10 cellular contexts compared by ENCODE assay signal in genomic region chr5:119270121-119270565, GRCh38.
DNase-seq lines count a peak whose midpoint lies in the region; ATAC-seq and TF ChIP-seq lines count a peak whose summit lies in the region.
"Had no signal": no experiment of that assay in that cellular context is flagged by ENCODE, and none has a peak within 500 bp of the region (broad histone marks: within the 10 kb centered on the region; RNA-seq: fewer than 3 reads in every experiment).

No MANE protein-coding gene starts in this region.

- H3K9me3 ChIP-seq in left ventricle myocardium inferior (replicated peaks) (no peaks in the 10 kb centered on the region), left lung (no peaks in the 10 kb centered on the region)

- H3K9me3 Mint-ChIP-seq in WTC11: no peaks in the 10 kb centered on the region
- H3K9me3 Mint-ChIP-seq in memory B cell: no peaks in the 10 kb centered on the region

- no peak for ATAC-seq in Right ventricle myocardium superior (ENCODE audit: poor library complexity)
- ATAC-seq in WTC11: no peak
- no peak for ATAC-seq in memory B cell (ENCODE audit: low read depth)
- no peak for ATAC-seq in HG02759 (IDR thresholded peaks at IDR 0.05; ENCODE audit: unreplicated experiment)
- ATAC-seq in left lung: no peak

- H3K27me3 Mint-ChIP-seq in WTC11 (ENCODE audit: low read depth) (peaks cover 23% of the 10 kb centered on the region), memory B cell (no peaks in the 10 kb centered on the region)

- H3K36me3 Mint-ChIP-seq in WTC11 (no peaks in the 10 kb centered on the region), memory B cell (peaks cover 2% of the 10 kb centered on the region)

- H3K4me1 ChIP-seq in left ventricle myocardium inferior: peaks cover 64% of the 10 kb centered on the region
- H3K4me1 ChIP-seq in urinary bladder (ENCODE audit: insufficient read depth): peaks cover 2% of the 10 kb centered on the region
- H3K4me1 ChIP-seq in left lung: peaks cover 0 to 64% of the 10 kb centered on the region in 2 donors

- 77% methylated on average over 5 of the region's 5 CpGs for WGBS in urinary bladder

- peak overlapping the region; percentile 96 for H3K4me3 Mint-ChIP-seq in WTC11
- peak overlapping the region; percentile 100 for H3K4me3 Mint-ChIP-seq in memory B cell

- no peaks in the 10 kb centered on the region for H3K36me3 ChIP-seq in left ventricle myocardium inferior
- H3K36me3 ChIP-seq in urinary bladder (ENCODE audit: insufficient read depth): no peaks in the 10 kb centered on the region
- no peaks in the 10 kb centered on the region for H3K36me3 ChIP-seq in left lung

- H3K4me1 Mint-ChIP-seq in WTC11: peaks cover 48% of the 10 kb centered on the region
- H3K4me1 Mint-ChIP-seq in memory B cell: peaks cover 62% of the 10 kb centered on the region

- intact Hi-C loops in left ventricle myocardium inferior (cut with micrococcal nuclease): no loop called here
- intact Hi-C loops in Right ventricle myocardium superior (cut with DNase I): no loop called here
- intact Hi-C loops in left lung (cut with DNase I): no loop called here

- H3K27me3 ChIP-seq in left ventricle myocardium inferior (ENCODE audit: low read depth): no peaks in the 10 kb centered on the region
- no peaks in the 10 kb centered on the region for H3K27me3 ChIP-seq in left lung

- POLR2A ChIA-PET in WTC11 (lab: Charles Lee): no interaction called here

- H3K4me3 ChIP-seq in left ventricle myocardium inferior (peak overlapping the region; percentile 96), urinary bladder (ENCODE audit: low read depth, low read length) (peak overlapping the region; percentile 4), left lung (peak overlapping the region in 1 of 2 donors; percentile 80)

- CTCF ChIA-PET in WTC11 (lab: Charles Lee): no interaction called here

- peak overlapping the region; percentile 10 for H3K27ac ChIP-seq in left ventricle myocardium inferior (replicated peaks)
- H3K27ac ChIP-seq in urinary bladder (ENCODE audit: low read depth): no peak overlapping the region
- peak overlapping the region in 1 of 2 donors; percentile 97 for H3K27ac ChIP-seq in left lung

- TF ChIP-seq CTCF in left ventricle myocardium inferior (IDR thresholded peaks at IDR 0.05; ENCODE audit: borderline replicate concordance) (no peak), WTC11 (IDR thresholded peaks at IDR 0.05) (no peak), left lung (IDR thresholded peaks at IDR 0.05) (no peak)

- DNase-seq in left ventricle myocardium inferior: no peak
- DNase-seq in Right ventricle myocardium superior: no peak
- DNase-seq in WTC11 (ENCODE audit: low spot score): no peak
- no peak for DNase-seq in memory B cell (ENCODE audit: low spot score in 2 of 2)
- no peak for DNase-seq in left lung
- DNase-seq in activated effector memory CD4-positive, alpha-beta T cell treated with anti-CD3 and anti-CD28 coated beads, Interleukin-2, amount 50 U/mL, for 16 hours: no peak
- DNase-seq: DMS 273 treated with DMSO at 0.1 percent for 48 hours, NCI-H1092 treated with DMSO at 0.1 percent for 48 hours had no signal

- H3K27ac Mint-ChIP-seq in WTC11: no peak overlapping the region
- peak overlapping the region; percentile 97 for H3K27ac Mint-ChIP-seq in memory B cell

TF ChIP-seq in WTC11, 78 proteins besides CTCF, POLR2A, EP300 and RAD21:
- TF ChIP-seq NFE2L1 (CRISPR knock-in tag; IDR thresholded peaks at IDR 0.05) (no peak), RORB (CRISPR knock-in tag; IDR thresholded peaks at IDR 0.05) (no peak), KAT7 (CRISPR knock-in tag; IDR thresholded peaks at IDR 0.05; ENCODE audit: borderline replicate concordance) (no peak), SP1 (CRISPR knock-in tag; conservative IDR thresholded peaks at IDR 0.05) (no peak), ZMAT4 (CRISPR knock-in tag; IDR thresholded peaks at IDR 0.05) (no peak), NR3C1 (CRISPR knock-in tag; conservative IDR thresholded peaks at IDR 0.05; ENCODE audit: low read depth) (no peak), ESRRA (CRISPR knock-in tag; IDR thresholded peaks at IDR 0.05; ENCODE audit: borderline replicate concordance) (no peak), ATF1 (CRISPR knock-in tag; IDR thresholded peaks at IDR 0.05) (no peak), PREB (CRISPR knock-in tag; IDR thresholded peaks at IDR 0.05; ENCODE audit: borderline replicate concordance) (no peak), TEAD1 (CRISPR knock-in tag; IDR thresholded peaks at IDR 0.05) (no peak)
- TF ChIP-seq, protein P1, sequence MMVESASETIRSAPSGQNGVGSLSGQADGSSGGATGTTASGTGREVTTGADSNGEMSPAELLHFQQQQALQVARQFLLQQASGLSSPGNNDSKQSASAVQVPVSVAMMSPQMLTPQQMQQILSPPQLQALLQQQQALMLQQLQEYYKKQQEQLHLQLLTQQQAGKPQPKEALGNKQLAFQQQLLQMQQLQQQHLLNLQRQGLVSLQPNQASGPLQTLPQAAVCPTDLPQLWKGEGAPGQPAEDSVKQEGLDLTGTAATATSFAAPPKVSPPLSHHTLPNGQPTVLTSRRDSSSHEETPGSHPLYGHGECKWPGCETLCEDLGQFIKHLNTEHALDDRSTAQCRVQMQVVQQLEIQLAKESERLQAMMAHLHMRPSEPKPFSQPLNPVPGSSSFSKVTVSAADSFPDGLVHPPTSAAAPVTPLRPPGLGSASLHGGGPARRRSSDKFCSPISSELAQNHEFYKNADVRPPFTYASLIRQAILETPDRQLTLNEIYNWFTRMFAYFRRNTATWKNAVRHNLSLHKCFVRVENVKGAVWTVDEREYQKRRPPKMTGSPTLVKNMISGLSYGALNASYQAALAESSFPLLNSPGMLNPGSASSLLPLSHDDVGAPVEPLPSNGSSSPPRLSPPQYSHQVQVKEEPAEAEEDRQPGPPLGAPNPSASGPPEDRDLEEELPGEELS (CRISPR knock-in tag; IDR thresholded peaks at IDR 0.05): no peak
